8 cellular contexts compared by ENCODE assay signal in the genomic region with DNA sequence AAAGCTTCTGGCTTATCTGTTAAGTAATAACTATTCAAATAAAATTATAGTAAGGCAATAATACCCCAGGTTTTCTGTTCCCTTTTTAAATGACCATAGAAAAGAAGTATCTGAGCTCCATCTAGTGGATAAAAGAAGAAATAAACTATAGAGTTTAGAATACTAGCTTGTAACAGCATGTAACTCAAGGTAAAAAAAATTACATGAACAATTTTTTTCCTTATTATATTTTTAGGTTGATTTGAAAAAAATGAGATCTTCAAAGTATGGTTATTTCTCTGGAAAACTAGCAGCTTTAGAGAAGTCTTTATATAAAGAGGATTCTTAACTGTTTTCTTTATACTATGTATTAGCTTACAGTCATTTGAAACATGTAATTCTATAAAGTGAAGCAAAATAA. TPM values are rescaled to one million over a fixed set of nuclear protein-coding genes. Genes with fewer than 3 reads are reported as not detected.
DNase-seq lines count a peak whose midpoint lies in the region; TF ChIP-seq lines count a peak whose summit lies in the region.

No MANE protein-coding gene starts in this region.

- no peak overlapping the region for H4K8ac ChIP-seq in H9 (replicated peaks; ENCODE audit: insufficient read length, low read depth, low read length)

- POLR2A ChIA-PET in RWPE1 (lab: Yijun Ruan, JAX; ENCODE audit: low non-redundant PET), result no interaction called here

- no peak overlapping the region for H2AK5ac ChIP-seq in H9 (ENCODE audit: insufficient read length, low read length)

- no peak overlapping the region for H3K18ac ChIP-seq in H9 (ENCODE audit: insufficient read length, low read depth, low read length)

- H3K23me2 ChIP-seq in H9 (ENCODE audit: insufficient read length, low read depth, low read length, poor library complexity, severe bottlenecking), result no peaks in the 10 kb centered on the region

- no peaks in the 10 kb centered on the region for H3K27me3 ChIP-seq in H9 (ENCODE audit: insufficient read depth, low read length)

- CTCF ChIA-PET in RWPE1 (lab: Yijun Ruan, JAX), result interaction anchor here (0.8 to 1.5 kb wide), 9 partner anchors 10 to 196 kb away, joined by 3 to 5 read pairs (median 4); no protein-coding TSS in a partner anchor

- H3K27ac Mint-ChIP-seq in H9 (no peak overlapping the region), progenitor cell of endocrine pancreas (no peak overlapping the region)

- H3K27me3 Mint-ChIP-seq in H9 (ENCODE audit: low read depth), result no peaks in the 10 kb centered on the region
- H3K27me3 Mint-ChIP-seq in progenitor cell of endocrine pancreas, result no peaks in the 10 kb centered on the region

- H4K20me1 ChIP-seq in H9 (ENCODE audit: control insufficient read depth, insufficient read depth, insufficient read length), result no peaks in the 10 kb centered on the region

- no peak overlapping the region for H4K5ac ChIP-seq in H9 (ENCODE audit: insufficient read length, low read depth, low read length)

- H3K9ac ChIP-seq in H9 (ENCODE audit: extremely low read depth, insufficient read length, low read length), result no peak overlapping the region

- no peaks in the 10 kb centered on the region for H3K4me1 ChIP-seq in H9 (ENCODE audit: insufficient read depth, low read length)

- H2BK120ac ChIP-seq in H9 (ENCODE audit: low read depth, low read length, poor library complexity, severe bottlenecking), result no peak overlapping the region

- DNase-seq in GM04503 (ENCODE audit: low read depth) (peak; percentile 5), H9 (no peak), LNCaP clone FGC (ENCODE audit: low read depth) (peak; percentile 7), RWPE1 (ENCODE audit: low spot score) (peak; percentile 30), fibroblast of gingiva (ENCODE audit: low read depth) (peak; percentile 45), progenitor cell of endocrine pancreas (ENCODE audit: low spot score, unreplicated experiment) (no peak), UCSD-AML1 (lab: John Stamatoyannopoulos, UW; ENCODE audit: unreplicated experiment) (no peak)
- no peak for DNase-seq in activated naive CD4-positive, alpha-beta T cell (lab: John Stamatoyannopoulos, UW)

- H3K14ac ChIP-seq in H9 (ENCODE audit: insufficient read depth, low read length), result no peak overlapping the region

- H3K27ac ChIP-seq in H9 (ENCODE audit: insufficient read length, low read depth, low read length), result no peak overlapping the region
- H3K27ac ChIP-seq in RWPE1, result no peak overlapping the region

- H3K79me1 ChIP-seq in H9 (ENCODE audit: insufficient read depth, low read depth, low read length, poor library complexity, severe bottlenecking), result no peaks in the 10 kb centered on the region

- H2BK5ac ChIP-seq in H9 (ENCODE audit: insufficient read length, low read length), result no peak overlapping the region

- H3T11ph ChIP-seq in H9 (ENCODE audit: low read length), result no peak overlapping the region

- no peak overlapping the region for H3K4me3 ChIP-seq in LNCaP clone FGC (ENCODE audit: low read depth, low read length)

- H3K36me3 Mint-ChIP-seq in H9 (ENCODE audit: insufficient read depth in 1 of 3, low read depth in 3 of 3) (peaks cover 11 to 53% (median 51%) of the 10 kb centered on the region in 3 experiments; a peak in 6 of 7 replicates), progenitor cell of endocrine pancreas (ENCODE audit: insufficient read depth) (peaks cover 11% of the 10 kb centered on the region)

- no peak overlapping the region for H3K56ac ChIP-seq in H9 (ENCODE audit: insufficient read length, low read depth, low read length)

- no peak overlapping the region for H2AFZ ChIP-seq in H9 (ENCODE audit: low read length)

- H4K91ac ChIP-seq in H9 (ENCODE audit: insufficient read length, low read depth, low read length), result no peak overlapping the region

- H2BK20ac ChIP-seq in H9 (ENCODE audit: low read depth, low read length, poor library complexity, severe bottlenecking), result no peak overlapping the region

- no peak overlapping the region for H3K23ac ChIP-seq in H9 (ENCODE audit: insufficient read length, low read depth, low read length)

- no peak overlapping the region for H3K4ac ChIP-seq in H9 (ENCODE audit: low read depth, low read length)

- no peak overlapping the region for H2BK15ac ChIP-seq in H9 (ENCODE audit: low read depth, low read length)

- H3K4me3 Mint-ChIP-seq in H9 (no peak overlapping the region), progenitor cell of endocrine pancreas (ENCODE audit: low read depth) (no peak overlapping the region)

- peak; percentile 77 for TF ChIP-seq CTCF in H9 (conservative IDR thresholded peaks at IDR 0.05)
- TF ChIP-seq CTCF in LNCaP clone FGC (IDR thresholded peaks at IDR 0.05; ENCODE audit: control insufficient read depth, extremely low read depth, insufficient read depth), result peak; percentile 29
- TF ChIP-seq CTCF in RWPE1 (conservative IDR thresholded peaks at IDR 0.05; ENCODE audit: low read depth), result peak; percentile 66
- peak; percentile 83 for TF ChIP-seq CTCF in progenitor cell of endocrine pancreas (IDR thresholded peaks at IDR 0.05; ENCODE audit: unreplicated experiment)

- H3K9me3 Mint-ChIP-seq in H9 (no peaks in the 10 kb centered on the region), progenitor cell of endocrine pancreas (ENCODE audit: low read depth) (no peaks in the 10 kb centered on the region)

- no peaks in the 10 kb centered on the region for H3K79me2 ChIP-seq in H9 (ENCODE audit: insufficient read depth, low read length)

- no peak overlapping the region for H2BK12ac ChIP-seq in H9 (ENCODE audit: insufficient read length, low read depth, low read length)

- no peak overlapping the region for H3K4me2 ChIP-seq in H9 (ENCODE audit: insufficient read depth, insufficient read length, low read length)

- H3K4me1 Mint-ChIP-seq in H9 (no peaks in the 10 kb centered on the region), progenitor cell of endocrine pancreas (ENCODE audit: low read depth) (peaks cover 1% of the 10 kb centered on the region)

- no peaks in the 10 kb centered on the region for H3K9me3 ChIP-seq in H9 (ENCODE audit: control insufficient read depth, low read depth, low read length)

RNA-seq across cellular contexts. Expression of a gene that starts 58.1 kb away (rescaled TPM):
- 99.8 and 112 TPM in 2 replicates for total RNA-seq in H9 (2021)
- 108 and 111 TPM in 2 replicates for total RNA-seq in progenitor cell of endocrine pancreas

Comparison
In these comparisons a context has a peak if more than half of its experiments do, and no peak if none do; other contexts are left out.
1. DNase-seq: peak in GM04503 (single experiment), LNCaP clone FGC (single experiment), RWPE1 (single experiment) and fibroblast of gingiva (single experiment); none in H9 (single experiment), progenitor cell of endocrine pancreas (single experiment), UCSD-AML1 (single experiment) and activated naive CD4-positive, alpha-beta T cell (0 of 4).
2. CTCF ChIP-seq: peak in every context shown above with its lines; median percentile 83 in progenitor cell of endocrine pancreas; 77 in H9; 66 in RWPE1; 29 in LNCaP clone FGC.